14 cellular contexts compared by ENCODE assay signal in the genomic region with DNA sequence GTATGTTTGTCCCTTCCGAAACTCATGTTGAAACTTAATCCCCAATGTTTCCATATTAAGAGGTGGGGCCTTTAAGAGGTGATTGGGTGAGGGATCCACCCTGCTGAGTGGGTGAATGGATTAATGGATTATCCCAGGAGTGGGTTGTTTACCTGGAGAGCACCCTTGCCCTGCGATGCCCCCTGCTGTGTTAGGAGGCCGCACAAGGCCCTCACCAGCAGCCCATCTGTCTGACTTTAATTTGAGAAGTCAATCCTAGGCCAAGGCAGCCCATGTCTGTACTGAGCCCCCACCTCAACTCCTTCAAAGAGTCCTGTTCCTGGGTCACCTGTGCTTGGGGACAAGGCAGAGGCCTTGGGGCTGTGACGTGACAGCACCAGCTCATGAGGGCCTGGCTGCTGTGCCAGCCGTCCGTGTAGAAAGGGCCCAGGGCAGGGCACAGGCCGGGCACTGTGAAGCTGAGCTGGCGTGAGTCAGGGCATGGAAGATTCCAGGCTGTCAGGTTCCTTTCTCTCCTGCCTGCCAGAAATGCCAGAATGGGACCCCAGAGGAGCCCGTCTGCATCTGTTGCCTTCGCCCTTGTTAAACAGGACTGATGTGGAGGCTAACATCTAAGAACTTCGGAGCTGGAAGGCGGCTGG. TPM values are rescaled to one million over a fixed set of nuclear protein-coding genes. Genes with fewer than 3 reads are reported as not detected.
DNase-seq lines count a peak whose midpoint lies in the region; ATAC-seq and TF ChIP-seq lines count a peak whose summit lies in the region.
"Had no signal": no experiment of that assay in that cellular context is flagged by ENCODE, and none has a peak within 500 bp of the region (broad histone marks: within the 10 kb centered on the region; RNA-seq: fewer than 3 reads in every experiment).

No MANE protein-coding gene starts in this region.

- no CpG with 5 or more reads among the region's 12 CpGs for WGBS in trophoblast cell (ENCODE audit: extremely low coverage, insufficient coverage, insufficient read length)

- no peak overlapping the region for H2AFZ ChIP-seq in trophoblast cell (ENCODE audit: insufficient read depth, low read length, poor library complexity)
- H2AFZ ChIP-seq: PC-9 had no signal

- no peaks in the 10 kb centered on the region for H3K79me2 ChIP-seq in trophoblast cell (ENCODE audit: control insufficient read depth, insufficient read depth, low read length, poor library complexity)

- H4K91ac ChIP-seq in trophoblast cell (ENCODE audit: low read depth, low read length), result peak overlapping the region; percentile 28

- no peak overlapping the region for H3K18ac ChIP-seq in trophoblast cell (ENCODE audit: low read length)

- H3K14ac ChIP-seq in trophoblast cell (ENCODE audit: low read length), result no peak overlapping the region

- H2AK5ac ChIP-seq in trophoblast cell (ENCODE audit: low read length), result peak overlapping the region; percentile 68

- H2BK12ac ChIP-seq in trophoblast cell (ENCODE audit: low read length), result peak overlapping the region; percentile 2

- ATAC-seq in WTC11 (no peak), T-cell (replicated peaks in 1 of 4) (no peak)
- ATAC-seq in stimulated activated naive CD8-positive, alpha-beta T cell treated with anti-CD3 and anti-CD28 coated beads, Interleukin-15, amount 100 ng/mL, for 72 hours, result no peak
- ATAC-seq: GM12878 had no signal

- POLR2A ChIA-PET in WTC11 (lab: Charles Lee) (no interaction called here), T-cell (lab: Charles Lee) (no interaction called here)

- no peaks in the 10 kb centered on the region for H3K36me3 ChIP-seq in trophoblast cell (ENCODE audit: control insufficient read depth in 1 of 2, insufficient read depth in 2 of 2, low read length in 2 of 2)

- CTCF ChIA-PET in WTC11 (lab: Charles Lee) (interaction anchor here (0.7 kb wide), 1 partner anchor 162 kb away, joined by 3 read pairs; no protein-coding TSS in a partner anchor), T-cell (lab: Charles Lee) (no interaction called here)

- no peak overlapping the region for H3K23ac ChIP-seq in trophoblast cell (ENCODE audit: low read length)

- H3K79me1 ChIP-seq in trophoblast cell (ENCODE audit: low read length), result peaks cover 5% of the 10 kb centered on the region

- TF ChIP-seq CTCF in WTC11 (IDR thresholded peaks at IDR 0.05), result no peak

- H3K27ac Mint-ChIP-seq in WTC11 (no peak overlapping the region), T-cell (no peak overlapping the region)
- no peak overlapping the region for H3K27ac Mint-ChIP-seq in stimulated activated naive CD8-positive, alpha-beta T cell treated with anti-CD3 and anti-CD28 coated beads, Interleukin-15, amount 100 ng/mL, for 72 hours

- H2BK5ac ChIP-seq in trophoblast cell (ENCODE audit: low read depth, low read length, poor library complexity), result peak overlapping the region; percentile 6

- no peaks in the 10 kb centered on the region for H3K9me3 ChIP-seq in trophoblast cell (ENCODE audit: insufficient read depth, low read depth, low read length)

- H3K27ac ChIP-seq in trophoblast cell (ENCODE audit: low read depth, low read length), result no peak overlapping the region
- H3K27ac ChIP-seq: PC-9 had no signal

- peak; percentile 2 for DNase-seq in NCI-H2107 treated with DMSO at 0.1 percent for 48 hours (lab: John Stamatoyannopoulos, UW; ENCODE audit: unreplicated experiment)
- no peak for DNase-seq in NCI-H2107 (lab: John Stamatoyannopoulos, UW)
- peak; percentile 85 for DNase-seq in NCI-H146 (lab: John Stamatoyannopoulos, UW)
- DNase-seq in WTC11 (ENCODE audit: low spot score), result no peak
- no peak for DNase-seq in trophoblast cell
- DNase-seq in AG08395 (ENCODE audit: low spot score), result no peak
- no peak for DNase-seq in T-cell
- DNase-seq in stimulated activated naive CD8-positive, alpha-beta T cell treated with anti-CD3 and anti-CD28 coated beads, Interleukin-15, amount 100 ng/mL, for 72 hours, result no peak
- DNase-seq: 8988T, C1 segment of cervical spinal cord, NCI-H1694, NCI-H526 treated with DMSO at 0.1 percent for 48 hours, PC-9 had no signal

- peak overlapping the region; percentile 63 for H2BK120ac ChIP-seq in trophoblast cell (ENCODE audit: insufficient read depth, low read length, poor library complexity)

- H3K4me3 Mint-ChIP-seq in WTC11 (no peak overlapping the region), T-cell (no peak overlapping the region)
- H3K4me3 Mint-ChIP-seq in stimulated activated naive CD8-positive, alpha-beta T cell treated with anti-CD3 and anti-CD28 coated beads, Interleukin-15, amount 100 ng/mL, for 72 hours, result no peak overlapping the region

- H4K8ac ChIP-seq in trophoblast cell (ENCODE audit: low read depth, low read length), result peak overlapping the region; percentile 69

- no peak overlapping the region for H3K4me2 ChIP-seq in trophoblast cell (ENCODE audit: low read length)
- H3K4me2 ChIP-seq: PC-9 had no signal

- H3K27me3 Mint-ChIP-seq in WTC11 (ENCODE audit: low read depth), result no peaks in the 10 kb centered on the region
- H3K27me3 Mint-ChIP-seq in T-cell, result peaks cover 0 to 3% of the 10 kb centered on the region in 2 donors
- no peaks in the 10 kb centered on the region for H3K27me3 Mint-ChIP-seq in stimulated activated naive CD8-positive, alpha-beta T cell treated with anti-CD3 and anti-CD28 coated beads, Interleukin-15, amount 100 ng/mL, for 72 hours

- H3K4me1 Mint-ChIP-seq in WTC11 (peaks cover 6% of the 10 kb centered on the region), T-cell (peaks cover 0 to 2% (median 0%) of the 10 kb centered on the region in 3 donors)
- H3K4me1 Mint-ChIP-seq in stimulated activated naive CD8-positive, alpha-beta T cell treated with anti-CD3 and anti-CD28 coated beads, Interleukin-15, amount 100 ng/mL, for 72 hours, result no peaks in the 10 kb centered on the region

- no peak overlapping the region for H3K4me3 ChIP-seq in trophoblast cell (ENCODE audit: low read depth, low read length)
- H3K4me3 ChIP-seq: GM12878, PC-9 had no signal

- H4K12ac ChIP-seq in trophoblast cell (ENCODE audit: low read depth, low read length), result no peak overlapping the region

- H3K4me1 ChIP-seq in trophoblast cell (ENCODE audit: control insufficient read depth in 1 of 2, insufficient read depth in 2 of 2, low read length in 2 of 2), result peaks cover 6% of the 10 kb centered on the region in 2 experiments

- H3K9ac ChIP-seq in trophoblast cell (ENCODE audit: low read length), result no peak overlapping the region

- no peaks in the 10 kb centered on the region for H3K27me3 ChIP-seq in trophoblast cell (ENCODE audit: insufficient read depth, low read length)

- H3K4ac ChIP-seq in trophoblast cell (ENCODE audit: low read depth, low read length), result no peak overlapping the region

- H3K36me3 Mint-ChIP-seq in WTC11, result no peaks in the 10 kb centered on the region
- H3K36me3 Mint-ChIP-seq in T-cell, result no peaks in the 10 kb centered on the region

- H3K9me3 Mint-ChIP-seq in WTC11 (no peaks in the 10 kb centered on the region), T-cell (no peaks in the 10 kb centered on the region)
- no peaks in the 10 kb centered on the region for H3K9me3 Mint-ChIP-seq in stimulated activated naive CD8-positive, alpha-beta T cell treated with anti-CD3 and anti-CD28 coated beads, Interleukin-15, amount 100 ng/mL, for 72 hours

TF ChIP-seq in WTC11, 78 proteins besides CTCF, POLR2A, EP300 and RAD21 (continues in another document):
- TF ChIP-seq, protein P1, sequence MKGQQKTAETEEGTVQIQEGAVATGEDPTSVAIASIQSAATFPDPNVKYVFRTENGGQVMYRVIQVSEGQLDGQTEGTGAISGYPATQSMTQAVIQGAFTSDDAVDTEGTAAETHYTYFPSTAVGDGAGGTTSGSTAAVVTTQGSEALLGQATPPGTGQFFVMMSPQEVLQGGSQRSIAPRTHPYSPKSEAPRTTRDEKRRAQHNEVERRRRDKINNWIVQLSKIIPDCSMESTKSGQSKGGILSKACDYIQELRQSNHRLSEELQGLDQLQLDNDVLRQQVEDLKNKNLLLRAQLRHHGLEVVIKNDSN (CRISPR knock-in tag; IDR thresholded peaks at IDR 0.05), result no peak
- TF ChIP-seq FOXJ3 (CRISPR knock-in tag; IDR thresholded peaks at IDR 0.05; ENCODE audit: borderline replicate concordance) (no peak), ZNF423 (CRISPR knock-in tag; IDR thresholded peaks at IDR 0.05) (peak; percentile 84)
- TF ChIP-seq, protein P2, sequence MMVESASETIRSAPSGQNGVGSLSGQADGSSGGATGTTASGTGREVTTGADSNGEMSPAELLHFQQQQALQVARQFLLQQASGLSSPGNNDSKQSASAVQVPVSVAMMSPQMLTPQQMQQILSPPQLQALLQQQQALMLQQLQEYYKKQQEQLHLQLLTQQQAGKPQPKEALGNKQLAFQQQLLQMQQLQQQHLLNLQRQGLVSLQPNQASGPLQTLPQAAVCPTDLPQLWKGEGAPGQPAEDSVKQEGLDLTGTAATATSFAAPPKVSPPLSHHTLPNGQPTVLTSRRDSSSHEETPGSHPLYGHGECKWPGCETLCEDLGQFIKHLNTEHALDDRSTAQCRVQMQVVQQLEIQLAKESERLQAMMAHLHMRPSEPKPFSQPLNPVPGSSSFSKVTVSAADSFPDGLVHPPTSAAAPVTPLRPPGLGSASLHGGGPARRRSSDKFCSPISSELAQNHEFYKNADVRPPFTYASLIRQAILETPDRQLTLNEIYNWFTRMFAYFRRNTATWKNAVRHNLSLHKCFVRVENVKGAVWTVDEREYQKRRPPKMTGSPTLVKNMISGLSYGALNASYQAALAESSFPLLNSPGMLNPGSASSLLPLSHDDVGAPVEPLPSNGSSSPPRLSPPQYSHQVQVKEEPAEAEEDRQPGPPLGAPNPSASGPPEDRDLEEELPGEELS (CRISPR knock-in tag; IDR thresholded peaks at IDR 0.05), result no peak
- TF ChIP-seq, protein P3, sequence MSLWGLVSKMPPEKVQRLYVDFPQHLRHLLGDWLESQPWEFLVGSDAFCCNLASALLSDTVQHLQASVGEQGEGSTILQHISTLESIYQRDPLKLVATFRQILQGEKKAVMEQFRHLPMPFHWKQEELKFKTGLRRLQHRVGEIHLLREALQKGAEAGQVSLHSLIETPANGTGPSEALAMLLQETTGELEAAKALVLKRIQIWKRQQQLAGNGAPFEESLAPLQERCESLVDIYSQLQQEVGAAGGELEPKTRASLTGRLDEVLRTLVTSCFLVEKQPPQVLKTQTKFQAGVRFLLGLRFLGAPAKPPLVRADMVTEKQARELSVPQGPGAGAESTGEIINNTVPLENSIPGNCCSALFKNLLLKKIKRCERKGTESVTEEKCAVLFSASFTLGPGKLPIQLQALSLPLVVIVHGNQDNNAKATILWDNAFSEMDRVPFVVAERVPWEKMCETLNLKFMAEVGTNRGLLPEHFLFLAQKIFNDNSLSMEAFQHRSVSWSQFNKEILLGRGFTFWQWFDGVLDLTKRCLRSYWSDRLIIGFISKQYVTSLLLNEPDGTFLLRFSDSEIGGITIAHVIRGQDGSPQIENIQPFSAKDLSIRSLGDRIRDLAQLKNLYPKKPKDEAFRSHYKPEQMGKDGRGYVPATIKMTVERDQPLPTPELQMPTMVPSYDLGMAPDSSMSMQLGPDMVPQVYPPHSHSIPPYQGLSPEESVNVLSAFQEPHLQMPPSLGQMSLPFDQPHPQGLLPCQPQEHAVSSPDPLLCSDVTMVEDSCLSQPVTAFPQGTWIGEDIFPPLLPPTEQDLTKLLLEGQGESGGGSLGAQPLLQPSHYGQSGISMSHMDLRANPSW (CRISPR knock-in tag; conservative IDR thresholded peaks at IDR 0.05; ENCODE audit: low read depth), result no peak

RNA-seq across cellular contexts. Expression of a gene that starts 21.3 kb away (rescaled TPM):
- 27.0 to 31.2 TPM (median 28.8 TPM) in 3 replicates for total RNA-seq in WTC11 (2021)
- polyA plus RNA-seq in trophoblast cell (2013), result 20.9 and 23.2 TPM in 2 replicates
- total RNA-seq in T-cell, result 10 to 100 TPM in 4 of 5 donors, 1 to 10 TPM in 1; 9.2 to 21.7 (median 15.2) TPM

Comparison
In these comparisons a context has a peak if more than half of its experiments do, and no peak if none do; other contexts are left out.
1. DNase-seq: peak in NCI-H2107 treated with DMSO at 0.1 percent for 48 hours (single experiment) and NCI-H146 (single experiment); none in NCI-H2107 (single experiment), WTC11 (single experiment), trophoblast cell (0 of 2), AG08395 (single experiment), T-cell (0 of 34) and stimulated activated naive CD8-positive, alpha-beta T cell treated with anti-CD3 and anti-CD28 coated beads, Interleukin-15, amount 100 ng/mL, for 72 hours (0 of 2).